In genomic region chr12:85092814-85093370, GRCh38 we compare ENCODE assay signal across 23 cellular contexts. TPM values are rescaled to one million over a fixed set of nuclear protein-coding genes. Genes with fewer than 3 reads are reported as not detected.
DNase-seq lines count a peak whose midpoint lies in the region; ATAC-seq and TF ChIP-seq lines count a peak whose summit lies in the region.
"Had no signal": no experiment of that assay in that cellular context is flagged by ENCODE, and none has a peak within 500 bp of the region (broad histone marks: within the 10 kb centered on the region; RNA-seq: fewer than 3 reads in every experiment).

No MANE protein-coding gene starts in this region.

- intact Hi-C loops in upper lobe of right lung (cut with DNase I), result no loop called here

- TF ChIP-seq POLR2A in suprapubic skin (IDR thresholded peaks at IDR 0.05) (no peak), upper lobe of left lung (IDR thresholded peaks at IDR 0.05) (no peak)

- H3K27me3 ChIP-seq in SJCRH30 (no peaks in the 10 kb centered on the region), foreskin keratinocyte (peaks cover 2% of the 10 kb centered on the region), upper lobe of right lung (no peaks in the 10 kb centered on the region), suprapubic skin (no peaks in the 10 kb centered on the region), upper lobe of left lung (no peaks in the 10 kb centered on the region)

- DNase-seq in DMS53 (lab: John Stamatoyannopoulos, UW) (peak; percentile 84), HT1080 (ENCODE audit: low read depth) (peak; percentile 77), SJCRH30 (peak in 1 of 2 experiments; percentile 18), foreskin keratinocyte (peak; percentile 80 to 83), upper lobe of right lung (no peak), suprapubic skin (ENCODE audit: low spot score in 2 of 2) (no peak), upper lobe of left lung (no peak)
- DNase-seq: CD4-positive, CD25-positive, alpha-beta regulatory T cell; COR-L47; MM.1S; NCI-H1048; NCI-H1417 treated with DMSO at 0.1 percent for 48 hours; NCI-H187; NCI-H446 treated with DMSO at 0.1 percent for 48 hours; NCI-H526 treated with DMSO at 0.1 percent for 48 hours; OCI-M1; RPMI8226; SIG-M5 had no signal

- H3K36me3 ChIP-seq in SJCRH30 (no peaks in the 10 kb centered on the region), upper lobe of right lung (no peaks in the 10 kb centered on the region), suprapubic skin (no peaks in the 10 kb centered on the region), upper lobe of left lung (no peaks in the 10 kb centered on the region)

- H3K27ac ChIP-seq in SJCRH30 (peak overlapping the region; percentile 25), foreskin keratinocyte (no peak overlapping the region), upper lobe of right lung (no peak overlapping the region), suprapubic skin (no peak overlapping the region), upper lobe of left lung (no peak overlapping the region)

- peak; percentile 97 for ATAC-seq in foreskin keratinocyte
- no peak for ATAC-seq in upper lobe of right lung
- ATAC-seq in HG03439 (IDR thresholded peaks at IDR 0.05; ENCODE audit: unreplicated experiment), result no peak
- no peak for ATAC-seq in upper lobe of left lung (ENCODE audit: low FRiP score in 2 of 2)
- ATAC-seq: K562, SK-N-SH treated with all-trans-retinoic acid at 6 μM for 48 hours had no signal

- 69% methylated on average over 2 of the region's 2 CpGs for WGBS in suprapubic skin
- WGBS in upper lobe of left lung, 2 donors, result 66 to 73% methylated on average over 2 of the region's 2 CpGs

- no peak overlapping the region for H3K4me3 ChIP-seq in SJCRH30
- H3K4me3 ChIP-seq in upper lobe of right lung, result no peak overlapping the region
- H3K4me3 ChIP-seq in suprapubic skin, result no peak overlapping the region
- H3K4me3 ChIP-seq in upper lobe of left lung, result no peak overlapping the region
- H3K4me3 ChIP-seq: K562 had no signal

- TF ChIP-seq EP300 in suprapubic skin (IDR thresholded peaks at IDR 0.05), result no peak
- no peak for TF ChIP-seq EP300 in upper lobe of left lung (IDR thresholded peaks at IDR 0.05)

- no peak for TF ChIP-seq CTCF in foreskin keratinocyte (conservative IDR thresholded peaks at IDR 0.05)
- no peak for TF ChIP-seq CTCF in upper lobe of right lung (IDR thresholded peaks at IDR 0.05)
- no peak for TF ChIP-seq CTCF in suprapubic skin (IDR thresholded peaks at IDR 0.05)
- TF ChIP-seq CTCF in upper lobe of left lung (IDR thresholded peaks at IDR 0.05), result no peak

- H3K4me1 ChIP-seq in SJCRH30 (peaks cover 35% of the 10 kb centered on the region), foreskin keratinocyte (peaks cover 6% of the 10 kb centered on the region), upper lobe of right lung (no peaks in the 10 kb centered on the region), suprapubic skin (no peaks in the 10 kb centered on the region), upper lobe of left lung (no peaks in the 10 kb centered on the region)

- H3K9me3 ChIP-seq in SJCRH30 (replicated peaks), result no peaks in the 10 kb centered on the region
- H3K9me3 ChIP-seq in upper lobe of right lung, result no peaks in the 10 kb centered on the region
- no peaks in the 10 kb centered on the region for H3K9me3 ChIP-seq in suprapubic skin
- H3K9me3 ChIP-seq in upper lobe of left lung, result no peaks in the 10 kb centered on the region

RNA-seq across cellular contexts. Expression of gene LRRIQ1, which starts 56.7 kb away (rescaled TPM):
- total RNA-seq in HT1080 (2014; rRNA removed; shearing (Covaris generic)), result 0.06 TPM in 1 of 2 replicates, not detected in the other
- polyA plus RNA-seq in HT1080 (2015; cell fraction: cytosol; rRNA removed), result 0.43 and 0.77 TPM in 2 replicates
- polyA plus RNA-seq in HT1080 (2015; cell fraction: nucleus; rRNA removed), result 1.6 and 1.9 TPM in 2 replicates
- 0.18 and 0.34 TPM in 2 replicates for total RNA-seq in SJCRH30 (2014; rRNA removed; shearing (Covaris generic))
- total RNA-seq in foreskin keratinocyte, result 0.60 and 1.0 TPM in 2 replicates
- polyA plus RNA-seq in foreskin keratinocyte, result 0.35 and 0.73 TPM in 2 replicates
- total RNA-seq in upper lobe of right lung, result 0.67 TPM
- total RNA-seq in suprapubic skin, result under 1 TPM in 1 of 4 donors, not detected in 3; 0.16 TPM
- total RNA-seq in upper lobe of left lung, result 10 to 100 TPM in 1 of 6 donors, 1 to 10 TPM in 4, under 1 TPM in 1; 0.54 to 37.7 (median 6.0) TPM
- total RNA-seq: CD4-positive, CD25-positive, alpha-beta regulatory T cell; K562 had no signal
- polyA plus RNA-seq: BJ; CD4-positive, CD25-positive, alpha-beta regulatory T cell; K562 had no signal

RNA-seq across cellular contexts. Expression of gene TSPAN19, which starts 56.8 kb away (rescaled TPM):
- 0.10 TPM in 1 of 2 replicates, not detected in the other for total RNA-seq in HT1080 (2014; rRNA removed; shearing (Covaris generic))
- 0.91 and 0.99 TPM in 2 replicates for polyA plus RNA-seq in HT1080 (2015; cell fraction: cytosol; rRNA removed)
- 4.3 and 4.5 TPM in 2 replicates for polyA plus RNA-seq in HT1080 (2015; cell fraction: nucleus; rRNA removed)
- total RNA-seq in SJCRH30 (2014; rRNA removed; shearing (Covaris generic)), result 0.13 and 0.49 TPM in 2 replicates
- total RNA-seq in foreskin keratinocyte, result 0.17 TPM in 1 of 2 replicates, not detected in the other
- polyA plus RNA-seq in foreskin keratinocyte, result 0.07 and 0.28 TPM in 2 replicates
- not detected for total RNA-seq in upper lobe of right lung
- total RNA-seq in suprapubic skin, result not detected
- total RNA-seq in upper lobe of left lung, result 10 to 100 TPM in 2 of 6 donors, 1 to 10 TPM in 1, under 1 TPM in 1, not detected in 2; 0.76 to 25.2 (median 12.1) TPM
- total RNA-seq: CD4-positive, CD25-positive, alpha-beta regulatory T cell; H4; K562 had no signal
- polyA plus RNA-seq: BJ; CD4-positive, CD25-positive, alpha-beta regulatory T cell; K562 had no signal

Comparison
In these comparisons a context has a peak if more than half of its experiments do, and no peak if none do; other contexts are left out.
1. DNase-seq: peak in DMS53 (single experiment), HT1080 (single experiment) and foreskin keratinocyte (2 of 2); none in upper lobe of right lung (single experiment), suprapubic skin (0 of 2) and upper lobe of left lung (0 of 2).